8 cellular contexts compared by ENCODE assay signal in genomic region chr11:63918576-63919171, GRCh38. TPM values are rescaled to one million over a fixed set of nuclear protein-coding genes. Genes with fewer than 3 reads are reported as not detected.
DNase-seq lines count a peak whose midpoint lies in the region; ATAC-seq, FAIRE-seq and TF ChIP-seq lines count a peak whose summit lies in the region.

No MANE protein-coding gene starts in this region.

- H3K4me3 Mint-ChIP-seq in memory B cell (peak overlapping the region; percentile 70), CD14-positive monocyte (peak overlapping the region in 1 of 2 donors; percentile 75)

- H3K4me1 ChIP-seq in adipocyte (ENCODE audit: control insufficient read depth, insufficient read depth, low read length) (peaks cover 28% of the 10 kb centered on the region), uterus (peaks cover 0 to 34% of the 10 kb centered on the region in 2 donors)

- H3K27me3 Mint-ChIP-seq in memory B cell = peaks cover 7% of the 10 kb centered on the region
- peaks cover 46 to 91% (median 56%) of the 10 kb centered on the region in 3 donors for H3K27me3 Mint-ChIP-seq in CD14-positive monocyte (ENCODE audit: low read depth in 3 of 3)

- no peaks in the 10 kb centered on the region for H3K9me3 Mint-ChIP-seq in memory B cell
- H3K9me3 Mint-ChIP-seq in CD14-positive monocyte = peaks cover 0 to 9% (median 2%) of the 10 kb centered on the region in 7 donors

- peaks cover 5% of the 10 kb centered on the region for H3K9me3 ChIP-seq in adipocyte (ENCODE audit: control insufficient read depth, low read length)
- no peaks in the 10 kb centered on the region for H3K9me3 ChIP-seq in uterus

- H3K9ac ChIP-seq in adipocyte (ENCODE audit: low read length) = peak overlapping the region; percentile 58

- H3K4me3 ChIP-seq in adipocyte (ENCODE audit: low read length) (no peak overlapping the region), uterus (peak overlapping the region in 1 of 2 donors; percentile 20)

- H3K36me3 Mint-ChIP-seq in memory B cell (no peaks in the 10 kb centered on the region), CD14-positive monocyte (no peaks in the 10 kb centered on the region)

- H3K4me1 Mint-ChIP-seq in memory B cell (peaks cover 11% of the 10 kb centered on the region), CD14-positive monocyte (peaks cover 18% of the 10 kb centered on the region)

- FAIRE-seq in GM12891 (lab: Jason Lieb, UNC) = no peak

- ATAC-seq in Right ventricle myocardium superior (ENCODE audit: poor library complexity) = no peak
- ATAC-seq in left cardiac atrium = no peak
- ATAC-seq in memory B cell (ENCODE audit: low read depth) = no peak

- H3K27me3 ChIP-seq in adipocyte (replicated peaks; ENCODE audit: control insufficient read depth, insufficient read depth, low read length) = no peaks in the 10 kb centered on the region
- H3K27me3 ChIP-seq in uterus = no peaks in the 10 kb centered on the region

- no peak for TF ChIP-seq POLR2A in uterus (IDR thresholded peaks at IDR 0.05)
- no peak for TF ChIP-seq POLR2A in GM12891 (IDR thresholded peaks at IDR 0.05; ENCODE audit: low read depth, low read length)

- TF ChIP-seq CTCF in uterus (IDR thresholded peaks at IDR 0.05) (no peak), CD14-positive monocyte (IDR thresholded peaks at IDR 0.05) (no peak)

- intact Hi-C loops in Right ventricle myocardium superior (cut with DNase I) (loop anchor here (2.0 kb wide), 1 partner anchor 20 kb away; the partner anchor contains the start of gene NAA40), left cardiac atrium (cut with DNase I) (no loop called here), uterus (cut with DNase I; ENCODE audit: low total_unique reads) (no loop called here), CD14-positive monocyte (cut with micrococcal nuclease) (no loop called here)

- peak overlapping the region; percentile 76 to 85 for H3K27ac ChIP-seq in uterus

- no peaks in the 10 kb centered on the region for H3K36me3 ChIP-seq in adipocyte (ENCODE audit: control insufficient read depth, insufficient read depth, low read length, severe bottlenecking)
- H3K36me3 ChIP-seq in uterus = no peaks in the 10 kb centered on the region

- DNase-seq in Right ventricle myocardium superior (peak; percentile 58), left cardiac atrium (no peak), adipocyte (ENCODE audit: low read depth) (no peak), memory B cell (ENCODE audit: low spot score in 2 of 2) (no peak), uterus (no peak), amniotic stem cell (lab: John Stamatoyannopoulos, UW) (no peak), GM12891 (ENCODE audit: insufficient read length, low spot score) (no peak), CD14-positive monocyte (ENCODE audit: low spot score) (no peak)

- no peak overlapping the region for H3K27ac Mint-ChIP-seq in memory B cell
- H3K27ac Mint-ChIP-seq in CD14-positive monocyte = no peak overlapping the region

TF ChIP-seq in GM12891, 5 proteins besides CTCF, POLR2A, EP300 and RAD21:
- TF ChIP-seq TAF1 (IDR thresholded peaks at IDR 0.05; ENCODE audit: low read depth, low read length) = no peak
- TF ChIP-seq PAX5 (IDR thresholded peaks at IDR 0.05; ENCODE audit: insufficient read depth, low read length, severe bottlenecking) = no peak
- no peak for TF ChIP-seq SPI1 (IDR thresholded peaks at IDR 0.05; ENCODE audit: low read depth, low read length)
- no peak for TF ChIP-seq POU2F2 (IDR thresholded peaks at IDR 0.05; ENCODE audit: low read depth, low read length)
- TF ChIP-seq POLR2AphosphoS5 (IDR thresholded peaks at IDR 0.05; ENCODE audit: low read depth, low read length) = no peak
TF ChIP-seq in GM12891: peak in this region for 0.

RNA-seq across cellular contexts. Expression of gene RCOR2, which starts 1.7 kb away (rescaled TPM):
- total RNA-seq in Right ventricle myocardium superior (9.9 TPM), left cardiac atrium (1 to 10 TPM; 2.3 to 8.3 TPM), uterus (10 to 100 TPM in 1 of 4 donors, 1 to 10 TPM in 1, not detected in 2; 5.8 to 11.8 TPM)
- polyA plus RNA-seq in GM12891 (2012; ENCODE audit: low read depth, missing spikeins) = 0.30 TPM
- not detected for polyA plus RNA-seq in CD14-positive monocyte

RNA-seq across cellular contexts. Expression of gene NAA40, which starts 20.1 kb away (rescaled TPM):
- total RNA-seq in Right ventricle myocardium superior = 20.9 TPM
- total RNA-seq in left cardiac atrium = 10 to 100 TPM; 26.0 to 29.1 TPM
- total RNA-seq in uterus = 10 to 100 TPM in 2 of 4 donors, 1 to 10 TPM in 2; 2.1 to 17.8 (median 9.2) TPM
- polyA plus RNA-seq in GM12891 (2012; ENCODE audit: low read depth, missing spikeins) = 12.6 TPM
- polyA plus RNA-seq in CD14-positive monocyte = 1 to 10 TPM; 1.5 to 1.6 TPM

RNA-seq across cellular contexts. Expression of gene COX8A, which starts 55.7 kb away (rescaled TPM):
- 1,182 TPM for total RNA-seq in Right ventricle myocardium superior
- total RNA-seq in left cardiac atrium = 100 to 1,000 TPM; 786 to 820 TPM
- total RNA-seq in uterus = 100 to 1,000 TPM in 3 of 4 donors, 10 to 100 TPM in 1; 41.0 to 359 (median 139) TPM
- 751 TPM for polyA plus RNA-seq in GM12891 (2012; ENCODE audit: low read depth, missing spikeins)
- 100 to 1,000 TPM; 526 to 588 TPM for polyA plus RNA-seq in CD14-positive monocyte
